2 cellular contexts compared by ENCODE assay signal in the genomic region with DNA sequence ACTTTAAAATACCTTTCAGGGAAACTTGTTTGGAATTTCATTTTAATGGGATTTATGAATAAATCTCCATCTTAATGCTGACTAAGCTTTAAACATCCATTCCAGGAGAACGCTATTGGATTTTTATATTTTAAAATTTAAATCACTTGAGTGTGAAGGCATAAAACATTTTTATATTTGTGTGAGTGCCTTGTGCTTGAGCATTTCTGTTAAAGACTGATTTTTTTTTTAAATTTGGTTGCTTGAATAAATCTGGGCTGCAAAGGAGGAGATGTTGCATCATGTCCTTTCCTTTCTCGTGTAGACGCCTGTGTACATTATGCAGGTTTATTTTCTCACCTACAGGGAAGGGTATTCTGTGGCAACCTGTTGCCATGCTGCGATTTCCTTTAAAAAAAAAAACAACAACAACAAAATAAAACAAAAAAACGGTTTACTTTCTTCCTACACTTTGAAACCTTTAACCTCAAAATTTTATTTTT.
TF ChIP-seq lines count a peak whose summit lies in the region.

No MANE protein-coding gene starts in this region.

TF ChIP-seq in GM23338, 12 proteins besides CTCF, POLR2A, EP300 and RAD21 (continued from another document):
- no peak for TF ChIP-seq REST (IDR thresholded peaks at IDR 0.05; ENCODE audit: unreplicated experiment)
TF ChIP-seq in GM23338: peak in this region for 0.

TF ChIP-seq in H1, 55 proteins besides CTCF, POLR2A, EP300 and RAD21 (continued from another document):
- peak; percentile 65; the same call in 1 of the 2 replicates for TF ChIP-seq CEBPB (IDR thresholded peaks at IDR 0.05; ENCODE audit: low read depth, low read length)
- TF ChIP-seq TCF12 (IDR thresholded peaks at IDR 0.05; ENCODE audit: low read depth, low read length): no peak
- peak; percentile 7 for TF ChIP-seq CHD7 (IDR thresholded peaks at IDR 0.05; ENCODE audit: insufficient replicate concordance, low read length)
- TF ChIP-seq KDM1A (IDR thresholded peaks at IDR 0.05; ENCODE audit: borderline replicate concordance, low read length): no peak
TF ChIP-seq in H1: peak in this region for 3.
